In the genomic region with DNA sequence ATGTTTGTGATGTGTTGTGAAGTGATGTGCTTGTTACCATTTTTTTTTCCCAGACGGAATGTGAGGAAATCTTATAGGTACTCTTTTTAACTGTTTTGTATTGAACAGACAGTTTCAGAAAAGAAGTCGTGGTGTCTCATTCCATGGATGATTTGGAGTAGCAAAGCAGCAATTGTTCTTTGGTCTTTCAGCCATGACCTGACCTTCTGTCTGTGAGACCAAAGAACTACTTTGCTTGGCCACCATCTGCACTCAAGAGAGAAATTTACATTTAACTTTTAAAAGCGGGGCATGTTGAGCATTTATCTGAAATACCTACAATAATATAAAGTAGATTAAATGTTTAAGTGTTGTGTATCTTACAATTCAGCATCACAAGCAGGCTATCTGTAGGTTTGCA, we compare ENCODE assay signal across 24 cellular contexts.
"Had no signal": no experiment of that assay in that cellular context is flagged by ENCODE, and none has a peak within 500 bp of the region (broad histone marks: within the 10 kb centered on the region; RNA-seq: fewer than 3 reads in every experiment).

No MANE protein-coding gene starts in this region.

- H3K27ac ChIP-seq: epithelial cell of prostate, esophagus squamous epithelium, lower lobe of right lung, pancreas, psoas muscle, transverse colon had no signal

- H3K27me3 ChIP-seq: esophagus squamous epithelium, pancreas, spleen, transverse colon had no signal

- H3K27ac Mint-ChIP-seq: activated CD8-positive, alpha-beta memory T cell treated with anti-CD3 and anti-CD28 coated beads, Interleukin-2, amount 10 ng/mL, durations not matched to agents 7 days and 5 days; activated CD8-positive, alpha-beta T cell treated with anti-CD3 and anti-CD28 coated beads, Interleukin-2, amount 10 ng/mL, durations not matched to agents 7 days and 5 days; activated naive CD4-positive, alpha-beta T cell treated with anti-CD3 and anti-CD28 coated beads, Interleukin-2, amount 50 U/mL, for 24 hours; activated naive CD8-positive, alpha-beta T cell treated with anti-CD3 and anti-CD28 coated beads, Interleukin-2, amount 50 U/mL, for 24 hours; activated T-helper 2 cell treated with anti-CD3 and anti-CD28 coated beads, Interferon-gamma antibody, Interleukin-2, Interleukin-4, amounts not matched to agents 10 μg/mL and 5 μg/mL and 100 μg/mL, durations not matched to agents 14 hours and 24 hours and 36 hours; dendritic cell treated with granulocyte-macrophage colony-stimulating factor and Interleukin-4, amounts not matched to agents 40 ng/mL and 50 ng/mL, for 4 days; natural killer cell; WTC11 had no signal

- ATAC-seq: activated CD8-positive, alpha-beta memory T cell treated with anti-CD3 and anti-CD28 coated beads, Interleukin-2, amount 10 ng/mL, durations not matched to agents 7 days and 5 days; activated CD8-positive, alpha-beta T cell treated with anti-CD3 and anti-CD28 coated beads, Interleukin-2, amount 10 ng/mL, durations not matched to agents 7 days and 5 days; activated naive CD8-positive, alpha-beta T cell treated with anti-CD3 and anti-CD28 coated beads, Interleukin-2, amount 50 U/mL, for 24 hours; lower lobe of right lung; natural killer cell; psoas muscle; right cardiac atrium; T-helper 17 cell; WTC11 had no signal

- H3K9me3 Mint-ChIP-seq: activated naive CD4-positive, alpha-beta T cell treated with anti-CD3 and anti-CD28 coated beads, Interleukin-2, amount 50 U/mL, for 24 hours; activated naive CD8-positive, alpha-beta T cell treated with anti-CD3 and anti-CD28 coated beads, Interleukin-2, amount 50 U/mL, for 24 hours; activated T-helper 2 cell treated with anti-CD3 and anti-CD28 coated beads, Interferon-gamma antibody, Interleukin-2, Interleukin-4, amounts not matched to agents 10 μg/mL and 5 μg/mL and 100 μg/mL, durations not matched to agents 14 hours and 24 hours and 36 hours; central memory CD8-positive, alpha-beta T cell; dendritic cell treated with granulocyte-macrophage colony-stimulating factor and Interleukin-4, amounts not matched to agents 40 ng/mL and 50 ng/mL, for 4 days; natural killer cell; WTC11 had no signal

- DNase-seq: activated CD4-positive, alpha-beta T cell treated with anti-CD3 and anti-CD28 coated beads for 1 hour; activated CD8-positive, alpha-beta memory T cell treated with anti-CD3 and anti-CD28 coated beads, Interleukin-2, amount 10 ng/mL, durations not matched to agents 7 days and 5 days; activated CD8-positive, alpha-beta T cell treated with anti-CD3 and anti-CD28 coated beads, Interleukin-2, amount 10 ng/mL, durations not matched to agents 7 days and 5 days; activated naive CD8-positive, alpha-beta T cell treated with anti-CD3 and anti-CD28 coated beads, Interleukin-2, amount 50 U/mL, for 24 hours; activated T-cell treated with anti-CD3 and anti-CD28 coated beads, Interleukin-2, amount 50 U/mL, for 48 hours; effector CD4-positive, alpha-beta T cell; esophagus squamous epithelium; foreskin melanocyte; lower lobe of right lung; mesendoderm; natural killer cell; pancreas; psoas muscle; right cardiac atrium; spleen; stimulated activated naive CD4-positive, alpha-beta T cell treated with Interleukin-2 at 50 U/mL for 16 hours; T-helper 17 cell; transverse colon had no signal

- H3K27me3 Mint-ChIP-seq: activated CD8-positive, alpha-beta memory T cell treated with anti-CD3 and anti-CD28 coated beads, Interleukin-2, amount 10 ng/mL, durations not matched to agents 7 days and 5 days; activated naive CD4-positive, alpha-beta T cell treated with anti-CD3 and anti-CD28 coated beads, Interleukin-2, amount 50 U/mL, for 24 hours; activated naive CD8-positive, alpha-beta T cell treated with anti-CD3 and anti-CD28 coated beads, Interleukin-2, amount 50 U/mL, for 24 hours; central memory CD8-positive, alpha-beta T cell; dendritic cell treated with granulocyte-macrophage colony-stimulating factor and Interleukin-4, amounts not matched to agents 40 ng/mL and 50 ng/mL, for 4 days; T-helper 17 cell had no signal

- H3K4me1 ChIP-seq: esophagus squamous epithelium, lower lobe of right lung, psoas muscle had no signal

- H3K4me1 Mint-ChIP-seq: central memory CD8-positive, alpha-beta T cell had no signal

- H3K9me3 ChIP-seq: esophagus squamous epithelium, lower lobe of right lung, pancreas, psoas muscle, spleen, transverse colon had no signal

- H3K4me3 ChIP-seq: esophagus squamous epithelium, lower lobe of right lung, pancreas, psoas muscle, spleen, transverse colon had no signal

- H3K36me3 Mint-ChIP-seq: activated CD8-positive, alpha-beta memory T cell treated with anti-CD3 and anti-CD28 coated beads, Interleukin-2, amount 10 ng/mL, durations not matched to agents 7 days and 5 days; natural killer cell; WTC11 had no signal

- H3K4me3 Mint-ChIP-seq: activated CD8-positive, alpha-beta memory T cell treated with anti-CD3 and anti-CD28 coated beads, Interleukin-2, amount 10 ng/mL, durations not matched to agents 7 days and 5 days; activated CD8-positive, alpha-beta T cell treated with anti-CD3 and anti-CD28 coated beads, Interleukin-2, amount 10 ng/mL, durations not matched to agents 7 days and 5 days; activated naive CD4-positive, alpha-beta T cell treated with anti-CD3 and anti-CD28 coated beads, Interleukin-2, amount 50 U/mL, for 24 hours; activated naive CD8-positive, alpha-beta T cell treated with anti-CD3 and anti-CD28 coated beads, Interleukin-2, amount 50 U/mL, for 24 hours; central memory CD8-positive, alpha-beta T cell; dendritic cell treated with granulocyte-macrophage colony-stimulating factor and Interleukin-4, amounts not matched to agents 40 ng/mL and 50 ng/mL, for 4 days; natural killer cell; T-helper 17 cell; WTC11 had no signal
